2 cellular contexts compared by ENCODE assay signal in genomic region chr11:75293903-75294302, GRCh38.
TF ChIP-seq lines count a peak whose summit lies in the region.

No MANE protein-coding gene starts in this region.

TF ChIP-seq in HCT116, 20 proteins besides CTCF, POLR2A, EP300 and RAD21:
- TF ChIP-seq EZH2 (IDR thresholded peaks at IDR 0.05) (no peak), SRF (IDR thresholded peaks at IDR 0.05; ENCODE audit: low read depth) (no peak), MAX (IDR thresholded peaks at IDR 0.05) (no peak), FOSL1 (IDR thresholded peaks at IDR 0.05; ENCODE audit: low read depth) (no peak), SIN3A (IDR thresholded peaks at IDR 0.05; ENCODE audit: low read depth) (no peak), YY1 (IDR thresholded peaks at IDR 0.05; ENCODE audit: extremely low read depth, insufficient replicate concordance, low read depth, low read length) (no peak)

TF ChIP-seq in WTC11, 78 proteins besides CTCF, POLR2A, EP300 and RAD21:
- TF ChIP-seq USF1 (CRISPR knock-in tag; IDR thresholded peaks at IDR 0.05) (peak; percentile 28; the same call in 1 of the 2 replicates), GABPB1 (CRISPR knock-in tag; IDR thresholded peaks at IDR 0.05) (no peak), MYBL2 (CRISPR knock-in tag; IDR thresholded peaks at IDR 0.05) (no peak), ZMAT4 (CRISPR knock-in tag; IDR thresholded peaks at IDR 0.05) (no peak), ATF3 (CRISPR knock-in tag; conservative IDR thresholded peaks at IDR 0.05) (no peak), ATF1 (CRISPR knock-in tag; IDR thresholded peaks at IDR 0.05) (no peak), USF2 (CRISPR knock-in tag; IDR thresholded peaks at IDR 0.05) (peak; percentile 76), AFF4 (CRISPR knock-in tag; IDR thresholded peaks at IDR 0.05; ENCODE audit: borderline replicate concordance) (no peak), OVOL2 (CRISPR knock-in tag; IDR thresholded peaks at IDR 0.05; ENCODE audit: borderline replicate concordance) (no peak), NR2C2 (CRISPR knock-in tag; IDR thresholded peaks at IDR 0.05) (no peak), CDX4 (CRISPR knock-in tag; IDR thresholded peaks at IDR 0.05; ENCODE audit: borderline replicate concordance) (no peak), ZNF121 (CRISPR knock-in tag; IDR thresholded peaks at IDR 0.05) (no peak), IRF1 (CRISPR knock-in tag; IDR thresholded peaks at IDR 0.05) (no peak), JAZF1 (CRISPR knock-in tag; IDR thresholded peaks at IDR 0.05) (no peak)
